In the genomic region with DNA sequence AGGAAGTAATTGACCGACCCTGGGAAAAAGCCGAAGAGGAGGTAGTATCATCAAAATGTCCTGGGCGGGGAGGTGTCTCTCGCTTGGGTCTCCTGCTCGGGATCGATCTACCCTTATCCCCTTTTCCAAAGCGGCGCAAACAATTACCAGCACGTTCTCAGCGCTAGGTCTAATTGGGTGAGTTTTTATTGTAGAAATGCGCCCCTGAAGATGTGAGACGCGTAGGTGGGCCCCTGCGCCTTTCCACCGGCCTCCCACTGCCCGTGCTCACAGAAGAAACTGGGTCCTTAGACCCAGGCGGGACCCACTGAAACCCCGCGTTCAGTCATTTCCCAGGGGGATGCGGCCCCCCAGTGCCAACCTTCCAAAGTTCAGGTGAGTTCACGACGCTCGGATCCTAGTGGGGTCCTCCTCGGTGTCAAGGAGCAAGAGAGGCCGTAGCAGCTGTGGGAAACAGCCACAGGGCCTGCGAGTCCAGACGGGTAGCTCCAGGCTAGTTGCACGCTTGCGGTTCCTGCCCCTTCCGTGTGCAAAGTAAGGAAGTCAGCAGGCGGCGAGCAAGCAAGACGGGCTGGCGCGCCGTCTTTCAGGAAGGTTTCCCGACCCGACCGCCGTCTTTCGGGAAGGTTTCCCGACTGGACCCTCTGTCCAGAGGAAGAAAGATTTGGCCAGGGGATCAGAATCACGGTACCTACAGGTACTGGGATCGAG, we compare ENCODE assay signal across 12 cellular contexts. TPM values are rescaled to one million over a fixed set of nuclear protein-coding genes. Genes with fewer than 3 reads are reported as not detected.
DNase-seq lines count a peak whose midpoint lies in the region; ATAC-seq, FAIRE-seq and TF ChIP-seq lines count a peak whose summit lies in the region.
"Had no signal": no experiment of that assay in that cellular context is flagged by ENCODE, and none has a peak within 500 bp of the region (broad histone marks: within the 10 kb centered on the region; RNA-seq: fewer than 3 reads in every experiment).

No MANE protein-coding gene starts in this region.

- peaks cover 0 to 13% of the 10 kb centered on the region in 2 donors for H3K36me3 Mint-ChIP-seq in activated naive CD4-positive, alpha-beta T cell treated with anti-CD3 and anti-CD28 coated beads, Interleukin-2, amount 50 U/mL, for 72 hours

- H3K4me3 ChIP-seq in brain microvascular endothelial cell (ENCODE audit: low read depth, low read length) = peak overlapping the region; percentile 37
- H3K4me3 ChIP-seq in kidney (ENCODE audit: low read length in 2 of 2) = peak overlapping the region; percentile 67 to 75
- H3K4me3 ChIP-seq in spleen = peak overlapping the region in 6 of 8 donors; percentile 22 to 53 (median 36)

- peak overlapping the region; percentile 18 to 55 for H3K9ac ChIP-seq in kidney (ENCODE audit: low read length in 2 of 2)

- H3K9me3 ChIP-seq in kidney (ENCODE audit: control insufficient read depth in 1 of 2, low read length in 2 of 2) (no peaks in the 10 kb centered on the region), spleen (no peaks in the 10 kb centered on the region)
- H3K9me3 ChIP-seq: BE2C had no signal

- no peak overlapping the region for H3K27ac Mint-ChIP-seq in activated naive CD4-positive, alpha-beta T cell treated with anti-CD3 and anti-CD28 coated beads, Interleukin-2, amount 50 U/mL, for 72 hours

- peak; percentile 14 to 36 for DNase-seq in NCI-H524 (lab: John Stamatoyannopoulos, UW)
- DNase-seq in NCI-H524 treated with DMSO at 0.1 percent for 48 hours (lab: John Stamatoyannopoulos, UW) = no peak
- no peak for DNase-seq in brain microvascular endothelial cell
- DNase-seq in kidney = peak; percentile 56
- peak; percentile 66 for DNase-seq in spleen
- DNase-seq in activated naive CD4-positive, alpha-beta T cell treated with anti-CD3 and anti-CD28 coated beads, Interleukin-2, amount 50 U/mL, for 72 hours (ENCODE audit: low spot score in 2 of 2) = no peak
- DNase-seq: BE2C; stimulated activated CD4-positive, alpha-beta T cell treated with anti-CD3 and anti-CD28 coated beads, Interleukin-15, amount 100 ng/mL, for 24 hours had no signal

- H3K27me3 ChIP-seq in brain microvascular endothelial cell (replicated peaks) (peaks cover 33% of the 10 kb centered on the region), spleen (replicated peaks in 1 of 7) (peaks cover 9 to 66% (median 28%) of the 10 kb centered on the region in 7 donors)

- intact Hi-C loops in kidney (cut with DNase I) = no loop called here
- intact Hi-C loops in spleen (cut with DNase I; ENCODE audit: low total_unique reads) = no loop called here

- ATAC-seq in HG03280 (IDR thresholded peaks at IDR 0.05; ENCODE audit: unreplicated experiment) = no peak
- no peak for ATAC-seq in HG03520 (IDR thresholded peaks at IDR 0.05; ENCODE audit: unreplicated experiment)
- no peak for ATAC-seq in activated naive CD4-positive, alpha-beta T cell treated with anti-CD3 and anti-CD28 coated beads, Interleukin-2, amount 50 U/mL, for 72 hours

- 19 to 35% (median 22%) methylated on average over 40 to 44 of the region's 44 CpGs for WGBS in spleen, 5 donors

- H3K9me3 Mint-ChIP-seq in activated naive CD4-positive, alpha-beta T cell treated with anti-CD3 and anti-CD28 coated beads, Interleukin-2, amount 50 U/mL, for 72 hours = peaks cover 0 to 3% of the 10 kb centered on the region in 2 donors

- H3K27ac ChIP-seq in brain microvascular endothelial cell (no peak overlapping the region), kidney (ENCODE audit: low read depth in 2 of 2, low read length in 2 of 2) (peak overlapping the region; percentile 82 to 85), spleen (no peak overlapping the region)

- H3K36me3 ChIP-seq in brain microvascular endothelial cell (replicated peaks) = no peaks in the 10 kb centered on the region
- H3K36me3 ChIP-seq in kidney (ENCODE audit: control insufficient read depth in 1 of 2, insufficient read depth in 2 of 2, low read length in 2 of 2) = no peaks in the 10 kb centered on the region
- peaks cover 0 to 26% (median 8%) of the 10 kb centered on the region in 6 donors for H3K36me3 ChIP-seq in spleen
- H3K36me3 ChIP-seq: BE2C had no signal

- in situ Hi-C loops in brain microvascular endothelial cell (cut with HindIII; ENCODE audit: low pct_ligation_motif_present, low sequenced_read_pairs) = loop anchor here (25.0 kb wide), 1 partner anchor 304 kb away; a partner anchor contains a TSS

- FAIRE-seq in kidney (lab: Jason Lieb, UNC) = no peak
- FAIRE-seq: endometrium had no signal

- no peak for TF ChIP-seq POLR2A in spleen (IDR thresholded peaks at IDR 0.05)

- no peak for TF ChIP-seq CTCF in brain microvascular endothelial cell (IDR thresholded peaks at IDR 0.05; ENCODE audit: low read depth, low read length, missing control alignments)
- TF ChIP-seq CTCF in kidney (IDR thresholded peaks at IDR 0.05; ENCODE audit: borderline replicate concordance, extremely low read depth, insufficient read depth) = no peak
- no peak for TF ChIP-seq CTCF in spleen (IDR thresholded peaks at IDR 0.05 in 8 of 11, conservative IDR thresholded peaks at IDR 0.05 in 3 of 11)

- H3K4me1 ChIP-seq in kidney (ENCODE audit: control insufficient read depth in 1 of 2, insufficient read depth in 1 of 2, low read depth in 1 of 2, low read length in 2 of 2) (peaks cover 0 to 10% of the 10 kb centered on the region in 2 donors), spleen (peaks cover 13 to 28% (median 21%) of the 10 kb centered on the region in 6 donors)
- H3K4me1 ChIP-seq: BE2C had no signal

RNA-seq across cellular contexts. Expression of a gene that starts 1.5 kb away (rescaled TPM):
- 5.1 TPM for total RNA-seq in kidney
- polyA plus RNA-seq in kidney (ENCODE audit: insufficient read depth, low read depth, low replicate concordance) = 63.6 TPM
- total RNA-seq in spleen = under 1 TPM in 1 of 7 donors, not detected in 6; 0.37 TPM
- not detected for polyA plus RNA-seq in spleen
- total RNA-seq in activated naive CD4-positive, alpha-beta T cell treated with anti-CD3 and anti-CD28 coated beads, Interleukin-2, amount 50 U/mL, for 72 hours = not detected
- total RNA-seq: NCI-H460 had no signal

RNA-seq across cellular contexts. Expression of a gene that starts 58.8 kb away (rescaled TPM):
- total RNA-seq in kidney (67.7 TPM), spleen (10 to 100 TPM; 50.1 to 70.4 (median 55.4) TPM)
- polyA plus RNA-seq in kidney (ENCODE audit: insufficient read depth, low read depth, low replicate concordance) (9.9 TPM), spleen (1 to 10 TPM; 5.3 to 9.5 (median 5.8) TPM)
- total RNA-seq in activated naive CD4-positive, alpha-beta T cell treated with anti-CD3 and anti-CD28 coated beads, Interleukin-2, amount 50 U/mL, for 72 hours = 10 to 100 TPM in 1 of 2 donors, 1 to 10 TPM in 1; 5.8 to 12.1 TPM

Comparison
In these comparisons a context has a peak if more than half of its experiments do, and no peak if none do; other contexts are left out.
1. DNase-seq: peak in NCI-H524 (2 of 2), kidney (single experiment) and spleen (single experiment); none in NCI-H524 treated with DMSO at 0.1 percent for 48 hours (single experiment), brain microvascular endothelial cell (single experiment) and activated naive CD4-positive, alpha-beta T cell treated with anti-CD3 and anti-CD28 coated beads, Interleukin-2, amount 50 U/mL, for 72 hours (0 of 2).
2. H3K27ac ChIP-seq: peak in kidney (2 of 2); none in brain microvascular endothelial cell (single experiment) and spleen (0 of 8).
3. Peak in every context shown above with its lines, with median percentiles within 50 percentile points of each other: H3K4me3 ChIP-seq.